ENCODE assay signal across 27 cellular contexts in the genomic region with DNA sequence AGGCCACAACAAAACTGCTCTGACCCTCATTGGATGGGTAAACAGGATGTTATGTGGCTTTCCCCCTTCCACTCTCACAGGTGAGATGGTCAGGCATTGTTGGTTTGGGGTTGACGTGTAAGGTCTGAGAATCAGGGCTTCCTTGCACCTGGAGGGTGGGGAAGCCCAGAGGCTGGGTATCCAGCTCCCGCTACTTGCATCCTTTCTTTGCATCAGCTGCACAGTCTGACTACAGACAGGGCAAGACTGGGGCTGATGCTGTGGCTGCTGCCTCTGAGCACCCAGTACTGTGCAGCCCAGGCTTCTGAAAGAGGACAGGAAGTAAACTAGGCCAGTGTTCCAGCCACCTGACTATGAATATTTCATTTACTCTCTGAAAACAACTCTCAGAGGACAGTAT. TPM values are rescaled to one million over a fixed set of nuclear protein-coding genes. Genes with fewer than 3 reads are reported as not detected.
A peak's percentile ranks its signal among the peaks of the same experiment; 100 is the strongest.
DNase-seq lines count a peak whose midpoint lies in the region; ATAC-seq and TF ChIP-seq lines count a peak whose summit lies in the region.
"Had no signal": no experiment of that assay in that cellular context is flagged by ENCODE, and none has a peak within 500 bp of the region (broad histone marks: within the 10 kb centered on the region; RNA-seq: fewer than 3 reads in every experiment).

No MANE protein-coding gene starts in this region.

- H3K4me3 ChIP-seq in esophagus squamous epithelium: no peak overlapping the region
- H3K4me3 ChIP-seq: HAP-1, pancreas, PC-9, right lobe of liver, stomach had no signal

- H3K27ac ChIP-seq in esophagus squamous epithelium: no peak overlapping the region
- H3K27ac ChIP-seq: foreskin keratinocyte, pancreas, PC-9, right lobe of liver, stomach had no signal

- H3K36me3 Mint-ChIP-seq in stimulated activated effector memory CD8-positive, alpha-beta T cell treated with anti-CD3 and anti-CD28 coated beads, Interleukin-12 subunit alpha, Interleukin-12 subunit beta, amount 100 ng/mL, for 72 hours: no peaks in the 10 kb centered on the region
- H3K36me3 Mint-ChIP-seq in activated CD8-positive, alpha-beta memory T cell treated with anti-CD3 and anti-CD28 coated beads, Interleukin-2, amount 10 ng/mL, durations not matched to agents 7 days and 5 days: no peaks in the 10 kb centered on the region
- H3K36me3 Mint-ChIP-seq: naive thymus-derived CD8-positive, alpha-beta T cell; type B pancreatic cell had no signal

- H3K36me3 ChIP-seq in esophagus squamous epithelium: no peaks in the 10 kb centered on the region
- H3K36me3 ChIP-seq: HAP-1, pancreas, right lobe of liver, stomach had no signal

- no peak overlapping the region for H3K4me3 Mint-ChIP-seq in stimulated activated effector memory CD8-positive, alpha-beta T cell treated with anti-CD3 and anti-CD28 coated beads, Interleukin-12 subunit alpha, Interleukin-12 subunit beta, amount 100 ng/mL, for 72 hours
- H3K4me3 Mint-ChIP-seq in activated CD8-positive, alpha-beta memory T cell treated with anti-CD3 and anti-CD28 coated beads, Interleukin-2, amount 10 ng/mL, durations not matched to agents 7 days and 5 days: no peak overlapping the region
- H3K4me3 Mint-ChIP-seq: naive thymus-derived CD8-positive, alpha-beta T cell; T-helper 17 cell; type B pancreatic cell had no signal

- no peak for DNase-seq in stimulated activated effector memory CD8-positive, alpha-beta T cell treated with anti-CD3 and anti-CD28 coated beads, Interleukin-12 subunit alpha, Interleukin-12 subunit beta, amount 100 ng/mL, for 72 hours (ENCODE audit: low spot score in 2 of 2)
- DNase-seq in NCI-H187 (lab: John Stamatoyannopoulos, UW): no peak
- DNase-seq in dedifferentiated amniotic fluid mesenchymal stem cell (ENCODE audit: extremely low spot score): no peak
- DNase-seq in esophagus squamous epithelium (lab: John Stamatoyannopoulos, UW): no peak
- no peak for DNase-seq in activated CD8-positive, alpha-beta memory T cell treated with anti-CD3 and anti-CD28 coated beads, Interleukin-2, amount 10 ng/mL, durations not matched to agents 7 days and 5 days
- DNase-seq: activated CD4-positive, alpha-beta T cell treated with anti-CD3 and anti-CD28 coated beads, Interleukin-2, amount 50 U/mL, for 4 hours; activated naive CD4-positive, alpha-beta T cell; AML-193; amniotic stem cell; Caco-2; dermis blood vessel endothelial cell; foreskin keratinocyte; mesendoderm; naive thymus-derived CD8-positive, alpha-beta T cell; NCI-H774; pancreas; PC-9; stomach; T-helper 17 cell had no signal

- H3K9me3 Mint-ChIP-seq in stimulated activated effector memory CD8-positive, alpha-beta T cell treated with anti-CD3 and anti-CD28 coated beads, Interleukin-12 subunit alpha, Interleukin-12 subunit beta, amount 100 ng/mL, for 72 hours: no peaks in the 10 kb centered on the region
- H3K9me3 Mint-ChIP-seq in activated CD8-positive, alpha-beta memory T cell treated with anti-CD3 and anti-CD28 coated beads, Interleukin-2, amount 10 ng/mL, durations not matched to agents 7 days and 5 days (ENCODE audit: low read depth): no peaks in the 10 kb centered on the region

- H3K27ac Mint-ChIP-seq in stimulated activated effector memory CD8-positive, alpha-beta T cell treated with anti-CD3 and anti-CD28 coated beads, Interleukin-12 subunit alpha, Interleukin-12 subunit beta, amount 100 ng/mL, for 72 hours: no peak overlapping the region
- no peak overlapping the region for H3K27ac Mint-ChIP-seq in activated CD8-positive, alpha-beta memory T cell treated with anti-CD3 and anti-CD28 coated beads, Interleukin-2, amount 10 ng/mL, durations not matched to agents 7 days and 5 days
- H3K27ac Mint-ChIP-seq: naive thymus-derived CD8-positive, alpha-beta T cell; T-helper 17 cell; type B pancreatic cell had no signal

- peaks cover 24% of the 10 kb centered on the region for H3K4me1 Mint-ChIP-seq in stimulated activated effector memory CD8-positive, alpha-beta T cell treated with anti-CD3 and anti-CD28 coated beads, Interleukin-12 subunit alpha, Interleukin-12 subunit beta, amount 100 ng/mL, for 72 hours
- H3K4me1 Mint-ChIP-seq in activated CD8-positive, alpha-beta memory T cell treated with anti-CD3 and anti-CD28 coated beads, Interleukin-2, amount 10 ng/mL, durations not matched to agents 7 days and 5 days: no peaks in the 10 kb centered on the region
- H3K4me1 Mint-ChIP-seq: naive thymus-derived CD8-positive, alpha-beta T cell had no signal

- peaks cover 0 to 82% (median 0%) of the 10 kb centered on the region in 4 donors for H3K27me3 ChIP-seq in esophagus squamous epithelium
- H3K27me3 ChIP-seq: right lobe of liver had no signal

- no peaks in the 10 kb centered on the region for H3K4me1 ChIP-seq in esophagus squamous epithelium
- H3K4me1 ChIP-seq: Caco-2, foreskin keratinocyte, HAP-1, pancreas, right lobe of liver, stomach had no signal

- TF ChIP-seq POLR2A in esophagus squamous epithelium (IDR thresholded peaks at IDR 0.05): no peak

- CTCF ChIA-PET in activated CD8-positive, alpha-beta memory T cell treated with anti-CD3 and anti-CD28 coated beads, Interleukin-2, amount 10 ng/mL, durations not matched to agents 7 days and 5 days (lab: Charles Lee): no interaction called here

- ATAC-seq in GM18909 (IDR thresholded peaks at IDR 0.05; ENCODE audit: poor library complexity, unreplicated experiment) (peak; percentile 79), GM21619 (IDR thresholded peaks at IDR 0.05; ENCODE audit: unreplicated experiment) (peak; percentile 80), HG03280 (IDR thresholded peaks at IDR 0.05; ENCODE audit: unreplicated experiment) (peak; percentile 64)
- peak; percentile 35 for ATAC-seq in stimulated activated effector memory CD8-positive, alpha-beta T cell treated with anti-CD3 and anti-CD28 coated beads, Interleukin-12 subunit alpha, Interleukin-12 subunit beta, amount 100 ng/mL, for 72 hours
- no peak for ATAC-seq in activated CD8-positive, alpha-beta memory T cell treated with anti-CD3 and anti-CD28 coated beads, Interleukin-2, amount 10 ng/mL, durations not matched to agents 7 days and 5 days
- ATAC-seq: foreskin keratinocyte; naive thymus-derived CD8-positive, alpha-beta T cell; pancreas; right lobe of liver; T-helper 17 cell had no signal

- H3K9me3 ChIP-seq in esophagus squamous epithelium: peaks cover 0 to 3% (median 0%) of the 10 kb centered on the region in 3 donors
- H3K9me3 ChIP-seq: Caco-2, HAP-1, pancreas, right lobe of liver had no signal

- peaks cover 51% of the 10 kb centered on the region for H3K27me3 Mint-ChIP-seq in activated CD8-positive, alpha-beta memory T cell treated with anti-CD3 and anti-CD28 coated beads, Interleukin-2, amount 10 ng/mL, durations not matched to agents 7 days and 5 days

- WGBS in esophagus squamous epithelium, 2 donors: 88% methylated on average over 2 of the region's 2 CpGs; no CpG with 5 or more reads in 1 of the 2 donors

- intact Hi-C loops in esophagus squamous epithelium (cut with DNase I): no loop called here

- TF ChIP-seq CTCF in esophagus squamous epithelium (IDR thresholded peaks at IDR 0.05): no peak

RNA-seq across cellular contexts. Expression of a gene that starts 58.0 kb away (rescaled TPM):
- total RNA-seq in esophagus squamous epithelium: under 1 TPM; 0.31 to 0.57 (median 0.42) TPM
- total RNA-seq in activated CD8-positive, alpha-beta memory T cell treated with anti-CD3 and anti-CD28 coated beads, Interleukin-2, amount 10 ng/mL, durations not matched to agents 7 days and 5 days: not detected
- total RNA-seq: Caco-2; dermis blood vessel endothelial cell; foreskin keratinocyte; kidney epithelial cell; naive thymus-derived CD8-positive, alpha-beta T cell; PC-9; SK-MEL-5; T-helper 17 cell had no signal
